Comparison of ENCODE assay signal across 9 cellular contexts in genomic region chr6:43924222-43924702, GRCh38.
DNase-seq lines count a peak whose midpoint lies in the region; ATAC-seq and TF ChIP-seq lines count a peak whose summit lies in the region.
"Had no signal": no experiment of that assay in that cellular context is flagged by ENCODE, and none has a peak within 500 bp of the region (broad histone marks: within the 10 kb centered on the region; RNA-seq: fewer than 3 reads in every experiment).

No MANE protein-coding gene starts in this region.

- in situ Hi-C loops in astrocyte of the spinal cord (cut with HindIII; ENCODE audit: low sequenced_read_pairs) (no loop called here), GM13976 (cut with MboI; ENCODE audit: low sequenced_read_pairs, unreplicated experiment) (no loop called here)

- peaks cover 35% of the 10 kb centered on the region for H3K4me1 Mint-ChIP-seq in HFFc6 (ENCODE audit: low read depth)

- no peaks in the 10 kb centered on the region for H3K36me3 Mint-ChIP-seq in HFFc6 (ENCODE audit: low read depth)

- peaks cover 5% of the 10 kb centered on the region; the same call in 1 of the 2 replicates for H3K27me3 Mint-ChIP-seq in HFFc6 (ENCODE audit: insufficient read depth)

- no peak overlapping the region for H3K4me3 ChIP-seq in astrocyte of the spinal cord (ENCODE audit: low read depth, low read length)
- H3K4me3 ChIP-seq: uterus had no signal

- H3K4me3 Mint-ChIP-seq in HFFc6, result no peak overlapping the region

- DNase-seq in T-helper 1 cell (peak in 3 of 5 donors; percentile 8 to 71 (median 10)), astrocyte of the spinal cord (ENCODE audit: low read depth, low spot score) (peak; percentile 45), AG08396 (ENCODE audit: low spot score) (no peak), HFFc6 (no peak), GM13976 (ENCODE audit: low spot score) (no peak)
- DNase-seq in stimulated activated CD4-positive, alpha-beta T cell treated with anti-CD3 and anti-CD28 coated beads, Interleukin-12 subunit alpha, Interleukin-12 subunit beta, amount 100 ng/mL, for 4 hours, result peak; percentile 20

- no peaks in the 10 kb centered on the region for H3K9me3 Mint-ChIP-seq in HFFc6

- TF ChIP-seq CTCF in astrocyte of the spinal cord (IDR thresholded peaks at IDR 0.05; ENCODE audit: low read depth, low read length) (no peak), HFFc6 (IDR thresholded peaks at IDR 0.05) (no peak), GM13976 (IDR thresholded peaks at IDR 0.05; ENCODE audit: borderline replicate concordance, control extremely low read depth, extremely low read depth, insufficient read depth, missing control alignments) (no peak)

- ATAC-seq in GM19463 (IDR thresholded peaks at IDR 0.05; ENCODE audit: unreplicated experiment), result peak; percentile 92
- no peak for ATAC-seq in HG02610 (IDR thresholded peaks at IDR 0.05; ENCODE audit: unreplicated experiment)

- H3K27ac Mint-ChIP-seq in HFFc6, result no peak overlapping the region

Comparison
In these comparisons a context has a peak if more than half of its experiments do, and no peak if none do; other contexts are left out.
1. DNase-seq: peak in T-helper 1 cell (3 of 5), astrocyte of the spinal cord (single experiment) and stimulated activated CD4-positive, alpha-beta T cell treated with anti-CD3 and anti-CD28 coated beads, Interleukin-12 subunit alpha, Interleukin-12 subunit beta, amount 100 ng/mL, for 4 hours (single experiment); none in AG08396 (single experiment), HFFc6 (single experiment) and GM13976 (single experiment).